8 cellular contexts compared by ENCODE assay signal in the genomic region with DNA sequence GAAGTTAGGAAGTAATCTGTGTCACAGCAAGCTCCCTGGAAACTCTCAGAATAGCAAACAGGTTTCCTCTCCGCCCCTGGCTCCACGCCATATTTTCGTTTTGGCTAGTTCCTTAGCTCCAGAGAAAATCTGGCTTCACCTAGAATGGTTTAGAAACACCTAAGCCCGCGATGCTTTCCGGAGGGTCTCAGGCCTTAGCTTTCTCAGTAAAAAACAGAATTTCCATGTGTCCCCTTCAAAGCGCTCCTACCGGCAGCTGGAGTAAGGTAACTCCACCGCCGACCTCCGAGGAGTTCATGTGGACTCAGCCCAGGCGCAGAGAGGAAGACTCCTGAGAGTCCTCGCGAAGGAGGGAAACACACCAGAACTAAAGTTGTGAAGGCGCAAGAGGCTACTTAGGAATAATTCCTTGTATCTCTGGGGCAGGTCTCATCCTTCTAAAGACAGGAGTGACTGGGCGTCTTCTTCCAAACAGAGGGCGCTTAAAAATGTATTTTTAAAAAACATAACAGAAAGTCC. TPM values are rescaled to one million over a fixed set of nuclear protein-coding genes. Genes with fewer than 3 reads are reported as not detected.
DNase-seq lines count a peak whose midpoint lies in the region; ATAC-seq, FAIRE-seq and TF ChIP-seq lines count a peak whose summit lies in the region.

No MANE protein-coding gene starts in this region.

- POLR2A ChIA-PET in activated CD4-positive, alpha-beta T cell treated with anti-CD3 and anti-CD28 coated beads, Interleukin-2, amount 10 ng/mL, durations not matched to agents 7 days and 5 days (lab: Charles Lee), result interaction anchor here (0.7 to 1.1 kb wide), 3 partner anchors 9 to 169 kb away, joined by 3 to 4 read pairs (median 3); a partner anchor contains a TSS
- POLR2A ChIA-PET in endothelial cell of umbilical vein (lab: Charles Lee), result interaction anchor here (1.0 kb wide), 1 partner anchor 23 kb away, joined by 3 read pairs; no protein-coding TSS in a partner anchor

- CTCF ChIA-PET in activated CD4-positive, alpha-beta T cell treated with anti-CD3 and anti-CD28 coated beads, Interleukin-2, amount 10 ng/mL, durations not matched to agents 7 days and 5 days (lab: Charles Lee), result interaction anchor here (0.9 to 1.4 kb wide), 3 partner anchors 9 to 45 kb away, joined by 3 to 5 read pairs (median 3); no protein-coding TSS in a partner anchor
- CTCF ChIA-PET in endothelial cell of umbilical vein (lab: Charles Lee), result interaction anchor here (0.6 to 3.8 kb wide), 12 partner anchors 9 to 492 kb away, joined by 3 to 16 read pairs (median 5); no protein-coding TSS in a partner anchor

- peak; percentile 4 for FAIRE-seq in endothelial cell of umbilical vein (lab: Jason Lieb, UNC)

- TF ChIP-seq POLR2A in endothelial cell of umbilical vein (IDR thresholded peaks at IDR 0.05; ENCODE audit: low read depth, low read length), result no peak

- H3K79me2 ChIP-seq in endothelial cell of umbilical vein (ENCODE audit: control insufficient read depth, insufficient read depth, low read length), result no peaks in the 10 kb centered on the region

- H3K9me3 ChIP-seq in endothelial cell of umbilical vein (replicated peaks; ENCODE audit: control insufficient read depth, insufficient read depth, low read length) (no peaks in the 10 kb centered on the region), thymus (ENCODE audit: control insufficient read depth) (no peaks in the 10 kb centered on the region)

- no peak for ATAC-seq in GM19452 (IDR thresholded peaks at IDR 0.05; ENCODE audit: unreplicated experiment)

- no peaks in the 10 kb centered on the region for H3K36me3 ChIP-seq in endothelial cell of umbilical vein (ENCODE audit: control insufficient read depth in 2 of 2, extremely low read depth in 1 of 2, insufficient read depth in 2 of 2, low read length in 2 of 2)
- no peaks in the 10 kb centered on the region for H3K36me3 ChIP-seq in thymus (ENCODE audit: control insufficient read depth, insufficient read depth)

- TF ChIP-seq CTCF in endothelial cell of umbilical vein (IDR thresholded peaks at IDR 0.05; ENCODE audit: extremely low read depth in 1 of 2, insufficient read depth in 1 of 2, low read depth in 1 of 2, low read length in 2 of 2), result no peak

- H3K27ac ChIP-seq in endothelial cell of umbilical vein (ENCODE audit: insufficient read depth, low read depth, low read length) (peak overlapping the region; percentile 75), thymus (ENCODE audit: low read depth) (peak overlapping the region; percentile 89)

- peak overlapping the region; percentile 96 for H3K4me2 ChIP-seq in endothelial cell of umbilical vein (ENCODE audit: insufficient read depth, low read length)

- intact Hi-C loops in endothelial cell of umbilical vein (cut with micrococcal nuclease), result loop anchor here (1.0 to 2.0 kb wide), 3 partner anchors 23 to 323 kb away; no protein-coding TSS in a partner anchor

- H2AFZ ChIP-seq in endothelial cell of umbilical vein (ENCODE audit: low read depth, low read length), result peak overlapping the region; percentile 86

- WGBS in thymus, result under 1% methylated on average over 17 of the region's 17 CpGs

- H3K4me3 Mint-ChIP-seq in activated CD4-positive, alpha-beta T cell treated with anti-CD3 and anti-CD28 coated beads, Interleukin-2, amount 10 ng/mL, durations not matched to agents 7 days and 5 days, result peak overlapping the region; percentile 92

- H3K4me3 ChIP-seq in GM08714 (ENCODE audit: low read length), result peak overlapping the region; percentile 90
- peak overlapping the region; percentile 62 to 93 (median 87) for H3K4me3 ChIP-seq in endothelial cell of umbilical vein (replicated peaks in 1 of 3; ENCODE audit: insufficient read depth in 1 of 3, low read depth in 1 of 3, low read length in 3 of 3)
- peak overlapping the region; percentile 85 for H3K4me3 ChIP-seq in thymus (ENCODE audit: low read length)

- no peaks in the 10 kb centered on the region for H3K27me3 Mint-ChIP-seq in activated CD4-positive, alpha-beta T cell treated with anti-CD3 and anti-CD28 coated beads, Interleukin-2, amount 10 ng/mL, durations not matched to agents 7 days and 5 days

- H3K27ac Mint-ChIP-seq in activated CD4-positive, alpha-beta T cell treated with anti-CD3 and anti-CD28 coated beads, Interleukin-2, amount 10 ng/mL, durations not matched to agents 7 days and 5 days, result peak overlapping the region; percentile 91

- dilution Hi-C loops in endothelial cell of umbilical vein (cut with MboI; ENCODE audit: extremely low pct_ligation_motif_present, low sequenced_read_pairs), result no loop called here

- no peaks in the 10 kb centered on the region for H3K9me1 ChIP-seq in endothelial cell of umbilical vein (replicated peaks; ENCODE audit: control insufficient read depth, extremely low read depth, insufficient read depth, low read length)

- no peaks in the 10 kb centered on the region for H4K20me1 ChIP-seq in endothelial cell of umbilical vein (replicated peaks; ENCODE audit: control insufficient read depth, extremely low read depth, insufficient read depth, low read length)

- BruUV-seq in endothelial cell of umbilical vein (replicated peaks; lab: Mats Ljungman, UMichigan), result TSS peak; percentile 74

- H3K4me1 ChIP-seq in endothelial cell of umbilical vein (ENCODE audit: control insufficient read depth, extremely low read depth, insufficient read depth, low read length) (peaks cover 13% of the 10 kb centered on the region), thymus (ENCODE audit: control insufficient read depth, insufficient read depth, low read length) (peaks cover 37% of the 10 kb centered on the region)

- DNase-seq in LoVo (ENCODE audit: low spot score), result peak; percentile 67
- DNase-seq in activated CD4-positive, alpha-beta T cell treated with anti-CD3 and anti-CD28 coated beads, Interleukin-2, amount 10 ng/mL, durations not matched to agents 7 days and 5 days, result peak; percentile 39
- peak; percentile 45 for DNase-seq in endothelial cell of umbilical vein (ENCODE audit: low read depth, low spot score)
- peak; percentile 63 for DNase-seq in mucosa of gallbladder (ENCODE audit: low spot score)
- no peak for DNase-seq in NCI-H1436 (lab: John Stamatoyannopoulos, UW)

- peaks cover 44% of the 10 kb centered on the region for H3K36me3 Mint-ChIP-seq in activated CD4-positive, alpha-beta T cell treated with anti-CD3 and anti-CD28 coated beads, Interleukin-2, amount 10 ng/mL, durations not matched to agents 7 days and 5 days (ENCODE audit: low read depth)

- H3K27me3 ChIP-seq in endothelial cell of umbilical vein (ENCODE audit: control insufficient read depth in 2 of 2, insufficient read depth in 2 of 2, low read length in 2 of 2) (no peaks in the 10 kb centered on the region), thymus (ENCODE audit: control insufficient read depth, insufficient read depth) (no peaks in the 10 kb centered on the region)

- H3K4me1 Mint-ChIP-seq in activated CD4-positive, alpha-beta T cell treated with anti-CD3 and anti-CD28 coated beads, Interleukin-2, amount 10 ng/mL, durations not matched to agents 7 days and 5 days, result peaks cover 66% of the 10 kb centered on the region

- peak overlapping the region; percentile 96 for H3K9ac ChIP-seq in endothelial cell of umbilical vein (replicated peaks; ENCODE audit: extremely low read depth, insufficient read depth, low read length)

- no peaks in the 10 kb centered on the region for H3K9me3 Mint-ChIP-seq in activated CD4-positive, alpha-beta T cell treated with anti-CD3 and anti-CD28 coated beads, Interleukin-2, amount 10 ng/mL, durations not matched to agents 7 days and 5 days

TF ChIP-seq in endothelial cell of umbilical vein, 7 proteins besides CTCF, POLR2A, EP300 and RAD21:
- TF ChIP-seq MYC (IDR thresholded peaks at IDR 0.05; ENCODE audit: low read depth, low read length), result no peak
- TF ChIP-seq FOS (IDR thresholded peaks at IDR 0.05; ENCODE audit: borderline replicate concordance, insufficient read depth, low read length), result no peak
- TF ChIP-seq JUN (IDR thresholded peaks at IDR 0.05; ENCODE audit: borderline replicate concordance, insufficient read depth, insufficient read length, low read depth), result no peak
- no peak for TF ChIP-seq EZH2 (IDR thresholded peaks at IDR 0.05; ENCODE audit: borderline replicate concordance, low read depth, low read length, severe bottlenecking)
- no peak for TF ChIP-seq POLR2AphosphoS5 (IDR thresholded peaks at IDR 0.05; ENCODE audit: insufficient read depth, low read depth, low read length)
- no peak for TF ChIP-seq GATA2 (IDR thresholded peaks at IDR 0.05; ENCODE audit: insufficient read depth, insufficient read length, low read depth, low read length)
- TF ChIP-seq, protein P1, sequence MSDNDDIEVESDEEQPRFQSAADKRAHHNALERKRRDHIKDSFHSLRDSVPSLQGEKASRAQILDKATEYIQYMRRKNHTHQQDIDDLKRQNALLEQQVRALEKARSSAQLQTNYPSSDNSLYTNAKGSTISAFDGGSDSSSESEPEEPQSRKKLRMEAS (IDR thresholded peaks at IDR 0.05; ENCODE audit: insufficient read depth, insufficient read length), result no peak

RNA-seq across cellular contexts. Expression of a gene that starts 0.4 kb away (rescaled TPM):
- total RNA-seq in activated CD4-positive, alpha-beta T cell treated with anti-CD3 and anti-CD28 coated beads, Interleukin-2, amount 10 ng/mL, durations not matched to agents 7 days and 5 days, result 10 to 100 TPM; 64.1 to 67.1 TPM
- 10.9 and 21.5 TPM in 2 replicates for total RNA-seq in endothelial cell of umbilical vein
- 7.3 and 8.3 TPM in 2 replicates for polyA plus RNA-seq in endothelial cell of umbilical vein
- polyA plus RNA-seq in endothelial cell of umbilical vein (2011; cell fraction: cytosol; rRNA removed), result 5.6 and 7.0 TPM in 2 replicates
- 8.4 and 8.5 TPM in 2 replicates for polyA plus RNA-seq in endothelial cell of umbilical vein (2011; cell fraction: nucleus; rRNA removed)
- 5.3 and 6.5 TPM in 2 replicates for polyA plus RNA-seq in endothelial cell of umbilical vein (2012)
- 12.0 and 15.3 TPM in 2 replicates for polyA minus RNA-seq in endothelial cell of umbilical vein
- polyA minus RNA-seq in endothelial cell of umbilical vein (2011; cell fraction: cytosol; rRNA and poly(A)+ RNA removed), result 8.2 TPM
- polyA minus RNA-seq in endothelial cell of umbilical vein (2011; cell fraction: nucleus; rRNA and poly(A)+ RNA removed), result 7.4 and 8.8 TPM in 2 replicates
- total RNA-seq in mucosa of gallbladder, result 16.1 TPM
- 12.7 TPM for polyA plus RNA-seq in thymus
